9 cellular contexts compared by ENCODE assay signal in genomic region chr4:173252024-173252935, GRCh38.
DNase-seq lines count a peak whose midpoint lies in the region; ATAC-seq, FAIRE-seq and TF ChIP-seq lines count a peak whose summit lies in the region.
"Had no signal": no experiment of that assay in that cellular context is flagged by ENCODE, and none has a peak within 500 bp of the region (broad histone marks: within the 10 kb centered on the region; RNA-seq: fewer than 3 reads in every experiment).

No MANE protein-coding gene starts in this region.

- H3K4me3 ChIP-seq in HEK293 (ENCODE audit: low read depth, low read length), result no peak overlapping the region
- H3K4me3 ChIP-seq in SK-N-SH (ENCODE audit: low read depth in 2 of 2, low read length in 1 of 2), result no peak overlapping the region
- no peak overlapping the region for H3K4me3 ChIP-seq in small intestine (ENCODE audit: low read depth in 1 of 2, low read length in 2 of 2)
- H3K4me3 ChIP-seq: tibial artery had no signal

- FAIRE-seq in small intestine (lab: Jason Lieb, UNC), result no peak

- H3F3A ChIP-seq in SK-N-SH (replicated peaks; ENCODE audit: insufficient read depth), result peaks cover 8% of the 10 kb centered on the region

- no peaks in the 10 kb centered on the region for H3K79me2 ChIP-seq in SK-N-SH (ENCODE audit: insufficient read depth)

- DNase-seq in activated naive CD4-positive, alpha-beta T cell treated with anti-CD3 and anti-CD28 coated beads, Interleukin-2, amount 50 U/mL, for 72 hours (ENCODE audit: low spot score in 2 of 2), result peak in 1 of 2 donors; percentile 5
- DNase-seq in activated naive CD4-positive, alpha-beta T cell treated with anti-CD3 and anti-CD28 coated beads, Interleukin-2, amount 50 U/mL, for 16 hours, result no peak
- DNase-seq in LoVo (ENCODE audit: low spot score), result peak; percentile 89
- DNase-seq in SK-N-SH, result no peak
- peak; percentile 99 for DNase-seq in glomerular visceral epithelial cell (ENCODE audit: extremely low spot score)
- DNase-seq in small intestine, result peak; percentile 84
- DNase-seq in cortex of kidney (lab: John Stamatoyannopoulos, UW), result no peak

- TF ChIP-seq CTCF in HEK293 (tag by site-specific recombination; IDR thresholded peaks at IDR 0.05), result no peak
- TF ChIP-seq CTCF in SK-N-SH (IDR thresholded peaks at IDR 0.05), result no peak

- POLR2A ChIA-PET in HEK293 (lab: Yijun Ruan, JAX), result interaction anchor here (1.1 to 1.3 kb wide), 2 partner anchors 82 to 84 kb away, joined by 7 to 9 read pairs; partner anchors contain the start of gene GALNT7
- POLR2A ChIA-PET in SK-N-SH (lab: Yijun Ruan, JAX), result no interaction called here

- H3K27ac ChIP-seq in HEK293 (ENCODE audit: extremely low read depth, low read depth, low read length) (peak overlapping the region; percentile 65), SK-N-SH (ENCODE audit: low read depth in 2 of 2, low read length in 1 of 2) (no peak overlapping the region), small intestine (ENCODE audit: low read depth in 1 of 2, low read length in 1 of 2) (no peak overlapping the region)
- H3K27ac ChIP-seq: tibial artery had no signal

- 67% methylated on average over 6 of the region's 6 CpGs for WGBS in SK-N-SH (ENCODE audit: low lambda C conversion rate)
- 53 to 57% (median 56%) methylated on average over 6 of the region's 6 CpGs for WGBS in small intestine, 3 donors

- no peaks in the 10 kb centered on the region for H3K9me2 ChIP-seq in SK-N-SH

- H3K9me3 Mint-ChIP-seq in activated naive CD4-positive, alpha-beta T cell treated with anti-CD3 and anti-CD28 coated beads, Interleukin-2, amount 50 U/mL, for 72 hours, result no peaks in the 10 kb centered on the region

- no peak for TF ChIP-seq RAD21 in SK-N-SH (IDR thresholded peaks at IDR 0.05; ENCODE audit: low read length)

- H3K27me3 ChIP-seq in SK-N-SH (ENCODE audit: insufficient read depth) (no peaks in the 10 kb centered on the region), small intestine (ENCODE audit: control insufficient read depth in 2 of 2, insufficient read depth in 2 of 2, low read length in 2 of 2) (no peaks in the 10 kb centered on the region)
- H3K27me3 ChIP-seq: tibial artery had no signal

- H3K4me1 ChIP-seq in HEK293 (ENCODE audit: control insufficient read depth, insufficient read depth, low read length), result peaks cover 3% of the 10 kb centered on the region; the same call in 1 of the 2 replicates
- H3K4me1 ChIP-seq in SK-N-SH (ENCODE audit: control insufficient read depth in 1 of 2, insufficient read depth in 2 of 2, low read depth in 1 of 2, low read length in 1 of 2), result peaks cover 4 to 7% of the 10 kb centered on the region in 2 experiments; a peak in 2 of 4 replicates
- H3K4me1 ChIP-seq in small intestine (ENCODE audit: control insufficient read depth in 2 of 2, insufficient read depth in 1 of 2, low read depth in 1 of 2, low read length in 1 of 2), result no peaks in the 10 kb centered on the region

- H3K9me3 ChIP-seq in HEK293 (ENCODE audit: control insufficient read depth, insufficient read depth, low read depth, low read length) (no peaks in the 10 kb centered on the region), SK-N-SH (no peaks in the 10 kb centered on the region), small intestine (ENCODE audit: control insufficient read depth, low read depth) (no peaks in the 10 kb centered on the region)
- H3K9me3 ChIP-seq: tibial artery had no signal

- CTCF ChIA-PET in HEK293 (lab: Yijun Ruan, JAX), result no interaction called here
- CTCF ChIA-PET in SK-N-SH (lab: Yijun Ruan, JAX), result interaction anchor here (0.9 to 6.7 kb wide), 3 partner anchors 9 to 240 kb away, joined by 3 to 90 read pairs (median 4); no protein-coding TSS in a partner anchor

- peaks cover 23% of the 10 kb centered on the region; the same call in 1 of the 2 replicates for H4K20me1 ChIP-seq in SK-N-SH (ENCODE audit: insufficient read depth)

- H3K36me3 Mint-ChIP-seq in activated naive CD4-positive, alpha-beta T cell treated with anti-CD3 and anti-CD28 coated beads, Interleukin-2, amount 50 U/mL, for 72 hours, result no peaks in the 10 kb centered on the region

- ATAC-seq in activated naive CD4-positive, alpha-beta T cell treated with anti-CD3 and anti-CD28 coated beads, Interleukin-2, amount 50 U/mL, for 72 hours, result peak; percentile 92 to 96

- peak overlapping the region; percentile 6 to 66 for H3K27ac Mint-ChIP-seq in activated naive CD4-positive, alpha-beta T cell treated with anti-CD3 and anti-CD28 coated beads, Interleukin-2, amount 50 U/mL, for 72 hours

- H2AFZ ChIP-seq in SK-N-SH (ENCODE audit: low read depth), result no peak overlapping the region

- H3K9ac ChIP-seq in SK-N-SH, result no peak overlapping the region

- no peak overlapping the region for H3K4me2 ChIP-seq in SK-N-SH

- TF ChIP-seq EP300 in SK-N-SH (IDR thresholded peaks at IDR 0.05; ENCODE audit: borderline replicate concordance in 1 of 2, low read depth in 1 of 2, low read length in 1 of 2), result peak in 1 of 2 experiments; percentile 76; a peak in 2 of 4 replicates

- H3K36me3 ChIP-seq in HEK293 (ENCODE audit: control insufficient read depth in 2 of 2, insufficient read depth in 1 of 2, low read length in 2 of 2) (no peaks in the 10 kb centered on the region), SK-N-SH (replicated peaks in 1 of 2; ENCODE audit: control insufficient read depth in 1 of 2, insufficient read depth in 2 of 2, low read length in 1 of 2) (peaks cover 0 to 12% of the 10 kb centered on the region in 2 experiments), small intestine (ENCODE audit: control insufficient read depth in 2 of 2, insufficient read depth in 2 of 2, low read length in 2 of 2) (peaks cover 0 to 2% of the 10 kb centered on the region in 2 donors)

TF ChIP-seq in HEK293, 187 proteins besides CTCF, POLR2A, EP300 and RAD21 (continues in another document):
- TF ChIP-seq HIC1 (tag by site-specific recombination; IDR thresholded peaks at IDR 0.05), result peak; percentile 94
- peak; percentile 54; the same call in 1 of the 2 replicates for TF ChIP-seq HOXD13 (CRISPR knock-in tag; IDR thresholded peaks at IDR 0.05; ENCODE audit: borderline replicate concordance)
- peak; percentile 96 for TF ChIP-seq ZNF629 (tag by site-specific recombination; IDR thresholded peaks at IDR 0.05)
- no peak for TF ChIP-seq ZNF521 (tag by site-specific recombination; IDR thresholded peaks at IDR 0.05)
- TF ChIP-seq WT1 (tag by site-specific recombination; IDR thresholded peaks at IDR 0.05), result peak; percentile 84
- no peak for TF ChIP-seq ZNF23 (tag by site-specific recombination; IDR thresholded peaks at IDR 0.05; ENCODE audit: borderline replicate concordance)

TF ChIP-seq in SK-N-SH, 30 proteins besides CTCF, POLR2A, EP300 and RAD21 (continues in another document):
- TF ChIP-seq RFX5 (IDR thresholded peaks at IDR 0.05; ENCODE audit: low read length) (no peak), JUND (IDR thresholded peaks at IDR 0.05) (peak; percentile 98), MXI1 (IDR thresholded peaks at IDR 0.05; ENCODE audit: low read depth, low read length) (no peak), PBX3 (IDR thresholded peaks at IDR 0.05) (peak; percentile 96), TEAD4 (IDR thresholded peaks at IDR 0.05; ENCODE audit: borderline replicate concordance, insufficient read depth) (peak; percentile 77; the same call in 1 of the 2 replicates), ELF1 (IDR thresholded peaks at IDR 0.05) (no peak; the same call in 1 of the 2 replicates), YY1 (IDR thresholded peaks at IDR 0.05; ENCODE audit: low read depth) (no peak), TCF12 (IDR thresholded peaks at IDR 0.05) (peak; percentile 98), ZBTB33 (IDR thresholded peaks at IDR 0.05; ENCODE audit: borderline replicate concordance, low read depth) (peak; percentile 78; the same call in 1 of the 2 replicates), RXRA (IDR thresholded peaks at IDR 0.05; ENCODE audit: borderline replicate concordance, low read depth) (peak; percentile 65; the same call in 1 of the 2 replicates), NFIC (IDR thresholded peaks at IDR 0.05; ENCODE audit: borderline replicate concordance) (peak; percentile 91), SIN3A (IDR thresholded peaks at IDR 0.05; ENCODE audit: borderline replicate concordance, low read depth, low read length) (peak; percentile 41; the same call in 1 of the 2 replicates), USF1 (IDR thresholded peaks at IDR 0.05; ENCODE audit: borderline replicate concordance, low read depth) (no peak), FOSL2 (IDR thresholded peaks at IDR 0.05; ENCODE audit: borderline replicate concordance, low read depth) (peak; percentile 98), MEF2A (IDR thresholded peaks at IDR 0.05; ENCODE audit: borderline replicate concordance, low read depth) (peak; percentile 46; the same call in 1 of the 2 replicates), GATA2 (CRISPR knock-in tag; IDR thresholded peaks at IDR 0.05) (no peak)

Comparison
In these comparisons a context has a peak if more than half of its experiments do, and no peak if none do; other contexts are left out.
1. DNase-seq: peak in LoVo (single experiment), glomerular visceral epithelial cell (single experiment) and small intestine (single experiment); none in activated naive CD4-positive, alpha-beta T cell treated with anti-CD3 and anti-CD28 coated beads, Interleukin-2, amount 50 U/mL, for 16 hours (single experiment), SK-N-SH (single experiment) and cortex of kidney (single experiment).